ENCODE assay signal across 17 cellular contexts in the genomic region with DNA sequence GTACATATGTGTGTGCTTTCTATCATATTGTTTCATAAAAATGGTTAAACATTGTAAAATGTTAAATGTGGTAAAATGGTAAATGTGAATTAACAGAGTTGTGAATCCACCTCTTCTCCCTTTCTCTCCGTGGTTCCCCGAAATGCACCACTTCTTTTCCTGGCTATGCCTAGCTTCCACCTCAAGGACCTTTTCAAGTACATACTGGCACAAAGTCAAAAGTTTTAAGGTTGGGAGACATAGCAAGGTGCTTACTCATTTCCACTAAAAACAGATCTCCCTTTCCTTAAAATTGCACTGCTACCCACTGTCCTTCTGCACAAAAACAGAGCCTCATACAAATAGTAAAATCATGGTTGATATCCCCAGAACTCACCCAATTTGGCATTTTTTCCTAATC.
DNase-seq lines count a peak whose midpoint lies in the region; TF ChIP-seq lines count a peak whose summit lies in the region.
"Had no signal": no experiment of that assay in that cellular context is flagged by ENCODE, and none has a peak within 500 bp of the region (broad histone marks: within the 10 kb centered on the region; RNA-seq: fewer than 3 reads in every experiment).

No MANE protein-coding gene starts in this region.

- H3K4me1 ChIP-seq in SK-N-SH (ENCODE audit: control insufficient read depth in 1 of 2, insufficient read depth in 2 of 2, low read depth in 1 of 2, low read length in 1 of 2) (peaks cover 2 to 3% of the 10 kb centered on the region in 2 experiments; a peak in 1 of 4 replicates), smooth muscle cell (ENCODE audit: low read depth) (no peaks in the 10 kb centered on the region), BE2C (peaks cover 4% of the 10 kb centered on the region; the same call in 1 of the 2 replicates)

- H3K9ac ChIP-seq in SK-N-SH (no peak overlapping the region), smooth muscle cell (ENCODE audit: low read depth) (no peak overlapping the region)

- no peak overlapping the region for H3K27ac ChIP-seq in SK-N-SH (ENCODE audit: low read depth in 2 of 2, low read length in 1 of 2)
- H3K27ac ChIP-seq in smooth muscle cell (ENCODE audit: low read depth), result no peak overlapping the region
- H3K27ac ChIP-seq: skin epidermis had no signal

- H4K20me1 ChIP-seq in SK-N-SH (ENCODE audit: insufficient read depth) (no peaks in the 10 kb centered on the region), smooth muscle cell (ENCODE audit: low read depth) (no peaks in the 10 kb centered on the region)

- H3K36me3 ChIP-seq in SK-N-SH (replicated peaks in 1 of 2; ENCODE audit: control insufficient read depth in 1 of 2, insufficient read depth in 2 of 2, low read length in 1 of 2), result no peaks in the 10 kb centered on the region
- H3K36me3 ChIP-seq in smooth muscle cell (ENCODE audit: low read depth), result no peaks in the 10 kb centered on the region
- H3K36me3 ChIP-seq in BE2C, result no peaks in the 10 kb centered on the region

- H3K9me2 ChIP-seq in SK-N-SH, result no peaks in the 10 kb centered on the region

- 79% methylated on average over 2 of the region's 2 CpGs for WGBS in SK-N-SH (ENCODE audit: low lambda C conversion rate)
- WGBS in smooth muscle cell (ENCODE audit: low lambda C conversion rate), result 86% methylated on average over 2 of the region's 2 CpGs

- H3K79me2 ChIP-seq in SK-N-SH (ENCODE audit: insufficient read depth) (no peaks in the 10 kb centered on the region), smooth muscle cell (ENCODE audit: low read depth) (no peaks in the 10 kb centered on the region)

- CTCF ChIA-PET in SK-N-SH (lab: Yijun Ruan, JAX), result no interaction called here

- H3K9me3 ChIP-seq in SK-N-SH (no peaks in the 10 kb centered on the region), smooth muscle cell (replicated peaks; ENCODE audit: low read depth) (no peaks in the 10 kb centered on the region), BE2C (no peaks in the 10 kb centered on the region)

- TF ChIP-seq RAD21 in SK-N-SH (IDR thresholded peaks at IDR 0.05; ENCODE audit: low read length), result no peak

- H2AFZ ChIP-seq in SK-N-SH (ENCODE audit: low read depth), result no peak overlapping the region
- peak overlapping the region; percentile 36 for H2AFZ ChIP-seq in smooth muscle cell (ENCODE audit: low read depth)

- H3K4me3 ChIP-seq in SK-N-SH (ENCODE audit: low read depth in 2 of 2, low read length in 1 of 2), result no peak overlapping the region
- H3K4me3 ChIP-seq in smooth muscle cell, result no peak overlapping the region
- no peak overlapping the region for H3K4me3 ChIP-seq in BE2C (ENCODE audit: low read depth, low read length)
- H3K4me3 ChIP-seq: GM12878, skin epidermis had no signal

- TF ChIP-seq CTCF in SK-N-SH (IDR thresholded peaks at IDR 0.05), result no peak
- no peak for TF ChIP-seq CTCF in smooth muscle cell (IDR thresholded peaks at IDR 0.05; ENCODE audit: borderline replicate concordance, insufficient read depth, poor library complexity, severe bottlenecking)
- no peak for TF ChIP-seq CTCF in BE2C (IDR thresholded peaks at IDR 0.05; ENCODE audit: low read depth, low read length)

- DNase-seq in HS-27A (ENCODE audit: low read depth), result peak; percentile 54
- no peak for DNase-seq in SK-N-SH
- DNase-seq in fibroblast of peridontal ligament (ENCODE audit: extremely low read depth), result peak; percentile 35
- DNase-seq in smooth muscle cell (lab: John Stamatoyannopoulos, UW; ENCODE audit: unreplicated experiment), result no peak
- no peak for DNase-seq in stimulated activated CD4-positive, alpha-beta T cell treated with anti-CD3 and anti-CD28 coated beads, Interleukin-4, amount 100 ng/mL, for 4 hours
- DNase-seq in activated CD4-positive, alpha-beta T cell treated with anti-CD3 and anti-CD28 coated beads, Interleukin-2, amount 50 U/mL, for 1 hour, result no peak
- DNase-seq in BE2C, result no peak
- no peak for DNase-seq in NCI-H187 treated with DMSO at 0.1 percent for 48 hours (lab: John Stamatoyannopoulos, UW)
- DNase-seq: activated B cell treated with CpG ODN at 0.5 μM for 24 hours; activated CD8-positive, alpha-beta memory T cell treated with anti-CD3 and anti-CD28 coated beads, Interleukin-2, amount 10 ng/mL, durations not matched to agents 7 days and 5 days; activated naive CD4-positive, alpha-beta T cell treated with Interleukin-2 at 50 U/mL for 16 hours; caudate nucleus; immature natural killer cell; midbrain; stimulated activated naive CD8-positive, alpha-beta T cell treated with anti-CD3 and anti-CD28 coated beads, Interleukin-15, amount 100 ng/mL, for 72 hours had no signal

- TF ChIP-seq EP300 in SK-N-SH (IDR thresholded peaks at IDR 0.05; ENCODE audit: borderline replicate concordance in 1 of 2, low read depth in 1 of 2, low read length in 1 of 2), result no peak

- H3K27me3 ChIP-seq in SK-N-SH (ENCODE audit: insufficient read depth) (no peaks in the 10 kb centered on the region), smooth muscle cell (ENCODE audit: low read depth) (no peaks in the 10 kb centered on the region), BE2C (no peaks in the 10 kb centered on the region)

- H3F3A ChIP-seq in SK-N-SH (replicated peaks; ENCODE audit: insufficient read depth) (peaks cover 17% of the 10 kb centered on the region), smooth muscle cell (ENCODE audit: low read depth) (no peaks in the 10 kb centered on the region)

- POLR2A ChIA-PET in SK-N-SH (lab: Yijun Ruan, JAX), result no interaction called here

- H3K4me2 ChIP-seq in SK-N-SH (no peak overlapping the region), smooth muscle cell (no peak overlapping the region)

TF ChIP-seq in SK-N-SH, 30 proteins besides CTCF, POLR2A, EP300 and RAD21:
- TF ChIP-seq RXRA (IDR thresholded peaks at IDR 0.05; ENCODE audit: borderline replicate concordance, low read depth) (no peak), NFIC (IDR thresholded peaks at IDR 0.05; ENCODE audit: borderline replicate concordance) (peak; percentile 54), FOSL2 (IDR thresholded peaks at IDR 0.05; ENCODE audit: borderline replicate concordance, low read depth) (peak; percentile 8; the same call in 1 of the 2 replicates)

Comparison
In these comparisons a context has a peak if more than half of its experiments do, and no peak if none do; other contexts are left out.
1. DNase-seq: peak in HS-27A (single experiment) and fibroblast of peridontal ligament (single experiment); none in SK-N-SH (single experiment), smooth muscle cell (single experiment), stimulated activated CD4-positive, alpha-beta T cell treated with anti-CD3 and anti-CD28 coated beads, Interleukin-4, amount 100 ng/mL, for 4 hours (0 of 2), activated CD4-positive, alpha-beta T cell treated with anti-CD3 and anti-CD28 coated beads, Interleukin-2, amount 50 U/mL, for 1 hour (single experiment), BE2C (single experiment) and NCI-H187 treated with DMSO at 0.1 percent for 48 hours (single experiment).